Comparison of ENCODE assay signal across 22 cellular contexts in the genomic region with DNA sequence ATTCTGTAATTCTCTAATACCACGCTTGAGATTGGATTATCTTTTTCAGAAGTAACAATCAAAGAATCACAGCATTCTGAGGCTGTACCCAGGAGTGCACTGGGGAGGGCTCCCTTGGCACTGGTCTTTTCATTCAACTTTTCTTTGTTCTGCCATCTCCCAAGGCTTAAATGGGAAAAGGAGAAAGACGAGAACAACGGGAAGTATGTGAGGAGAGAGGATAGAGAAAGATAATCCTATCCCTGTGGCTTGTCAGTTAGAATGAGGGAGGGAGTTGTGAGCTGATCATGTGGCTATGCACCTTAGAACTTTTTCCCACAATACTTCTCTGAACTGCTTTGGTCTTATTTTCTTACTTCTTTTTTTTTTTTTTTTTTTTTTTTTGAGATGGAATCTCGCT.
DNase-seq lines count a peak whose midpoint lies in the region; ATAC-seq and TF ChIP-seq lines count a peak whose summit lies in the region.
"Had no signal": no experiment of that assay in that cellular context is flagged by ENCODE, and none has a peak within 500 bp of the region (broad histone marks: within the 10 kb centered on the region; RNA-seq: fewer than 3 reads in every experiment).

No MANE protein-coding gene starts in this region.

- TF ChIP-seq POLR2A in uterus (IDR thresholded peaks at IDR 0.05): no peak

- peaks cover 19% of the 10 kb centered on the region for H3K4me1 Mint-ChIP-seq in endodermal cell
- peaks cover 40% of the 10 kb centered on the region for H3K4me1 Mint-ChIP-seq in osteocyte (ENCODE audit: unreplicated experiment)
- peaks cover 53% of the 10 kb centered on the region for H3K4me1 Mint-ChIP-seq in nephron progenitor cell

- H3K4me3 Mint-ChIP-seq in endodermal cell (no peak overlapping the region), osteocyte (ENCODE audit: unreplicated experiment) (no peak overlapping the region), nephron progenitor cell (no peak overlapping the region)
- H3K4me3 Mint-ChIP-seq: CD8-positive, alpha-beta T cell had no signal

- peak overlapping the region; percentile 18 for H3K27ac ChIP-seq in left ventricle myocardium inferior (replicated peaks)
- no peak overlapping the region for H3K27ac ChIP-seq in endodermal cell (ENCODE audit: low read depth, low read length)
- peak overlapping the region; percentile 24 to 44 for H3K27ac ChIP-seq in uterus
- H3K27ac ChIP-seq: A549; BLaER1 treated with 17β-estradiol and CSF1 and Interleukin-3, amounts not matched to agents 10 nM and 100 nM; GM23248; HL-60 had no signal

- H3K4me1 ChIP-seq in left ventricle myocardium inferior (peaks cover 20% of the 10 kb centered on the region), endodermal cell (ENCODE audit: control insufficient read depth, insufficient read depth, low read length) (peaks cover 18% of the 10 kb centered on the region), uterus (peaks cover 0 to 5% of the 10 kb centered on the region in 2 donors)

- H3K9ac ChIP-seq in endodermal cell (ENCODE audit: extremely low read depth, low read length, poor library complexity, severe bottlenecking): no peak overlapping the region
- H3K9ac ChIP-seq: BLaER1 treated with 17β-estradiol and CSF1 and Interleukin-3, amounts not matched to agents 10 nM and 100 nM; GM23248 had no signal

- H3K36me3 Mint-ChIP-seq in endodermal cell (ENCODE audit: low read depth): peaks cover under 1% of the 10 kb centered on the region
- peaks cover 7% of the 10 kb centered on the region for H3K36me3 Mint-ChIP-seq in osteocyte (ENCODE audit: unreplicated experiment)
- peaks cover 3% of the 10 kb centered on the region for H3K36me3 Mint-ChIP-seq in nephron progenitor cell (ENCODE audit: low read depth)
- H3K36me3 Mint-ChIP-seq: CD8-positive, alpha-beta T cell had no signal

- H3K27me3 Mint-ChIP-seq in endodermal cell (ENCODE audit: insufficient read depth) (no peaks in the 10 kb centered on the region), osteocyte (ENCODE audit: unreplicated experiment) (no peaks in the 10 kb centered on the region), nephron progenitor cell (ENCODE audit: low read depth, poor library complexity) (no peaks in the 10 kb centered on the region)

- no peak for TF ChIP-seq CTCF in left ventricle myocardium inferior (IDR thresholded peaks at IDR 0.05; ENCODE audit: borderline replicate concordance)
- no peak for TF ChIP-seq CTCF in endodermal cell (conservative IDR thresholded peaks at IDR 0.05)
- no peak for TF ChIP-seq CTCF in osteocyte (IDR thresholded peaks at IDR 0.05)
- TF ChIP-seq CTCF in uterus (IDR thresholded peaks at IDR 0.05): no peak
- no peak for TF ChIP-seq CTCF in nephron progenitor cell (IDR thresholded peaks at IDR 0.05)

- DNase-seq in left ventricle myocardium inferior (no peak), Right ventricle myocardium inferior (ENCODE audit: missing footprints) (no peak), endodermal cell (no peak), osteocyte (ENCODE audit: extremely low spot score, unreplicated experiment) (peak; percentile 5), uterus (no peak), nephron progenitor cell (no peak), AML-193 (lab: John Stamatoyannopoulos, UW) (no peak)
- DNase-seq: Calu3; CD8-positive, alpha-beta T cell; GF-D8; GM23248; HCEC 1CT; IMR-90; NCI-H1417 treated with DMSO at 0.1 percent for 48 hours; NCI-H1930; NCI-H748 treated with DMSO at 0.1 percent for 48 hours; SIG-M5 had no signal

- 90 to 93% methylated on average over 2 to 4 of the region's 4 CpGs for WGBS in endodermal cell (ENCODE audit: insufficient coverage in 1 of 2, insufficient read length in 1 of 2), 2 experiments

- H3K27ac Mint-ChIP-seq in endodermal cell: no peak overlapping the region
- H3K27ac Mint-ChIP-seq in osteocyte (ENCODE audit: unreplicated experiment): peak overlapping the region; percentile 13
- no peak overlapping the region for H3K27ac Mint-ChIP-seq in nephron progenitor cell
- H3K27ac Mint-ChIP-seq: CD8-positive, alpha-beta T cell had no signal

- H3K4me3 ChIP-seq in left ventricle myocardium inferior: no peak overlapping the region
- H3K4me3 ChIP-seq in endodermal cell (ENCODE audit: low read length): peak overlapping the region; percentile 13
- H3K4me3 ChIP-seq in uterus: no peak overlapping the region
- H3K4me3 ChIP-seq: A549; BLaER1 treated with 17β-estradiol and CSF1 and Interleukin-3, amounts not matched to agents 10 nM and 100 nM; GM12878; GM23248 had no signal

- H3K36me3 ChIP-seq in left ventricle myocardium inferior (no peaks in the 10 kb centered on the region), endodermal cell (ENCODE audit: control insufficient read depth, insufficient read depth, low read length) (peaks cover 18% of the 10 kb centered on the region), uterus (no peaks in the 10 kb centered on the region)

- H3K27me3 ChIP-seq in left ventricle myocardium inferior (ENCODE audit: low read depth) (no peaks in the 10 kb centered on the region), endodermal cell (ENCODE audit: control insufficient read depth, insufficient read depth, low read length, poor library complexity, severe bottlenecking) (no peaks in the 10 kb centered on the region), uterus (no peaks in the 10 kb centered on the region)
- H3K27me3 ChIP-seq: BLaER1 treated with 17β-estradiol and CSF1 and Interleukin-3, amounts not matched to agents 10 nM and 100 nM had no signal

- H3K9me3 Mint-ChIP-seq in endodermal cell: no peaks in the 10 kb centered on the region
- no peaks in the 10 kb centered on the region for H3K9me3 Mint-ChIP-seq in osteocyte (ENCODE audit: unreplicated experiment)
- H3K9me3 Mint-ChIP-seq in nephron progenitor cell: no peaks in the 10 kb centered on the region
- H3K9me3 Mint-ChIP-seq: CD8-positive, alpha-beta T cell had no signal

- H3K9me3 ChIP-seq in left ventricle myocardium inferior (replicated peaks) (no peaks in the 10 kb centered on the region), endodermal cell (ENCODE audit: control insufficient read depth, low read length) (no peaks in the 10 kb centered on the region), uterus (no peaks in the 10 kb centered on the region)
- H3K9me3 ChIP-seq: A549 had no signal

- no peak for ATAC-seq in Right ventricle myocardium inferior
- no peak for ATAC-seq in HG03025 (IDR thresholded peaks at IDR 0.05; ENCODE audit: low FRiP score, unreplicated experiment)
- ATAC-seq: A549; CD8-positive, alpha-beta T cell had no signal

- intact Hi-C loops in left ventricle myocardium inferior (cut with micrococcal nuclease): no loop called here
- intact Hi-C loops in Right ventricle myocardium inferior (cut with DNase I): no loop called here
- intact Hi-C loops in uterus (cut with DNase I; ENCODE audit: low total_unique reads): no loop called here
